8 cellular contexts compared by ENCODE assay signal in the genomic region with DNA sequence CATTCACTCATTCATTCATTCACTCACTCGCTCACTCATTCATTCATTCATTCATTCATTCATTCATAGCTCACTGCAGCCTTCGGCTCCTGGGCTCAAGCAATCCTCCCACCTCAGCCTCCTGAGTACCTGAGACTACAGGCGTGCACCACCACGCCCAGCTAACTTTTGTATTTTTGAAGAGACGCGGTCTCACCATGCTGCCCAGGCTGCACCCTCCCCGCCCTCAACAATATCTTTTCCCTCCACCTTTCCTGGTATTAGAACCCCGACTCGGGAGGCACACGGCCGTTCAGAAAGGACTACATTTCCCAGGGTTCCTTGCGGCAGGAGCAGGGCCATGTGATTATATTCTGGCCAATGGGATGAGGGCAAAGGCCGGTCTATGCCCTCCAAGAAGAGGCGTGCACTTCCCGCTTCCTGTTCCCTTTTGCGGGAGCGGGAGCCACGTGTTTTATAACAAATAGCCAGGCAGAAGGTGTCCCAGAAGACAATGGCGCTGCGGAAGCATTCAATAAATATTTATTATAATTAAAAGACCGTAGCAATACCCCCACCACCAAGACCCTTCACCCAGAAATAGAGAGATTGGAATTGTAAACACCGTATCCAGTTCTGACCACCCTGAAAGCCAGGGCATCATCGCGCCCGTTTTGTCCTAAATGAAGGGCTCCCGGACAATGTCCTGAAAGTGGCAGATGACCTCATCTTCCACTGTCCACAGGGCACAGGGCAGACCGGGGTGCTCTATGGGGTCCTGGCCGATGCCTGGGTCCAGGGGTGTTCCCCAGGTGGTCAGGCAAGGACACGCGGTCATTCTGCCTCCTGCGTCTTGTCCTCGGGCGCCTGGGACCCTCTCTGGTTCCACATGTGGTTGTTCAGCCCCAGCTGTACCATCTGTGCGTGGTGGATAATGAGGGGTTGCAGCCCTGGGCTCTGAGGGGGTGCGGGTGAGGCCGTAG. TPM values are rescaled to one million over a fixed set of nuclear protein-coding genes. Genes with fewer than 3 reads are reported as not detected.
DNase-seq lines count a peak whose midpoint lies in the region; ATAC-seq and TF ChIP-seq lines count a peak whose summit lies in the region.

No MANE protein-coding gene starts in this region.

- H3K27ac ChIP-seq in KOPT-K1 (ENCODE audit: low read depth, low read length, poor library complexity, severe bottlenecking) (peak overlapping the region; percentile 5), Peyer's patch (peak overlapping the region in 2 of 4 donors; percentile 1 to 44)

- DNase-seq in DMS53 (lab: John Stamatoyannopoulos, UW) (peak; percentile 97), Peyer's patch (peak; percentile 83 to 94 (median 85)), myocyte (ENCODE audit: low read depth) (peak; percentile 92)
- peak; percentile 83 for DNase-seq in activated T-cell treated with anti-CD3 and anti-CD28 coated beads, Interleukin-2, amount 50 U/mL, for 24 hours
- DNase-seq in stimulated activated CD8-positive, alpha-beta memory T cell treated with anti-CD3 and anti-CD28 coated beads, Interleukin-7, amount 100 ng/mL, for 24 hours (ENCODE audit: low read depth) = peak; percentile 55

- H3K27me3 ChIP-seq in Peyer's patch = no peaks in the 10 kb centered on the region

- peak overlapping the region in 3 of 4 donors; percentile 21 to 32 (median 25) for H3K4me3 ChIP-seq in Peyer's patch

- ATAC-seq in esophagus mucosa = peak; percentile 76
- ATAC-seq in GM18511 (IDR thresholded peaks at IDR 0.05; ENCODE audit: unreplicated experiment) = no peak

- no peaks in the 10 kb centered on the region for H3K9me3 Mint-ChIP-seq in activated T-cell treated with anti-CD3 and anti-CD28 coated beads, Interleukin-2, amount 50 U/mL, for 24 hours

- H3K36me3 ChIP-seq in KOPT-K1 (ENCODE audit: insufficient read depth, low read length) (peaks cover 24% of the 10 kb centered on the region; the same call in 1 of the 2 replicates), Peyer's patch (peaks cover 0 to 28% (median 0%) of the 10 kb centered on the region in 3 donors)

- peak overlapping the region; percentile 74 for H3K27ac Mint-ChIP-seq in activated T-cell treated with anti-CD3 and anti-CD28 coated beads, Interleukin-2, amount 50 U/mL, for 24 hours

- peak overlapping the region; percentile 57 for H3K4me3 Mint-ChIP-seq in activated T-cell treated with anti-CD3 and anti-CD28 coated beads, Interleukin-2, amount 50 U/mL, for 24 hours

- H3K4me1 ChIP-seq in Peyer's patch = peaks cover 0 to 11% (median 2%) of the 10 kb centered on the region in 4 donors

- H3K27me3 Mint-ChIP-seq in activated T-cell treated with anti-CD3 and anti-CD28 coated beads, Interleukin-2, amount 50 U/mL, for 24 hours = no peaks in the 10 kb centered on the region

- H3K9me3 ChIP-seq in KOPT-K1 (ENCODE audit: insufficient read depth, low read length, poor library complexity, severe bottlenecking) (no peaks in the 10 kb centered on the region), Peyer's patch (no peaks in the 10 kb centered on the region)

- TF ChIP-seq CTCF in Peyer's patch (IDR thresholded peaks at IDR 0.05) = no peak

- peaks cover 44% of the 10 kb centered on the region for H3K36me3 Mint-ChIP-seq in activated T-cell treated with anti-CD3 and anti-CD28 coated beads, Interleukin-2, amount 50 U/mL, for 24 hours (ENCODE audit: low read depth)

- TF ChIP-seq POLR2A in Peyer's patch (IDR thresholded peaks at IDR 0.05) = peak in 1 of 2 donors; percentile 9

- H3K4me1 Mint-ChIP-seq in activated T-cell treated with anti-CD3 and anti-CD28 coated beads, Interleukin-2, amount 50 U/mL, for 24 hours (ENCODE audit: low read depth) = peaks cover 26% of the 10 kb centered on the region

RNA-seq across cellular contexts. Expression of a gene that starts 15.8 kb away (rescaled TPM):
- 10 to 100 TPM; 14.0 to 45.8 (median 28.8) TPM for total RNA-seq in Peyer's patch
- total RNA-seq in esophagus mucosa = 24.4 TPM
- total RNA-seq in myocyte = 4.4 and 4.6 TPM in 2 replicates
- polyA plus RNA-seq in myocyte (2012) = 12.0 TPM

RNA-seq across cellular contexts. Expression of a gene that starts 24.2 kb away (rescaled TPM):
- total RNA-seq in Peyer's patch (10 to 100 TPM; 12.8 to 14.9 (median 14.0) TPM), esophagus mucosa (9.3 TPM), myocyte (42.1 and 46.4 TPM in 2 replicates)
- 2.7 TPM for polyA plus RNA-seq in myocyte (2012)

RNA-seq across cellular contexts. Expression of a gene that starts 51.8 kb away (rescaled TPM):
- total RNA-seq in Peyer's patch = 100 to 1,000 TPM in 3 of 4 donors, 10 to 100 TPM in 1; 22.3 to 150 (median 108) TPM
- 152 TPM for total RNA-seq in esophagus mucosa
- total RNA-seq in myocyte = 439 and 463 TPM in 2 replicates
- polyA plus RNA-seq in myocyte (2012) = 314 TPM
